In genomic region chr20:3911956-3912355, GRCh38 we compare ENCODE assay signal across 18 cellular contexts. TPM values are rescaled to one million over a fixed set of nuclear protein-coding genes. Genes with fewer than 3 reads are reported as not detected.
DNase-seq lines count a peak whose midpoint lies in the region; ATAC-seq and TF ChIP-seq lines count a peak whose summit lies in the region.
"Had no signal": no experiment of that assay in that cellular context is flagged by ENCODE, and none has a peak within 500 bp of the region (broad histone marks: within the 10 kb centered on the region; RNA-seq: fewer than 3 reads in every experiment).

No MANE protein-coding gene starts in this region.

- H3K36me3 ChIP-seq in ascending aorta: peaks cover 64 to 68% of the 10 kb centered on the region in 2 donors
- H3K36me3 ChIP-seq: ovary had no signal

- POLR2A ChIA-PET in activated CD8-positive, alpha-beta T cell treated with anti-CD3 and anti-CD28 coated beads, Interleukin-2, amount 10 ng/mL, durations not matched to agents 7 days and 5 days (lab: Charles Lee): interaction anchor here (0.7 kb wide), 1 partner anchor 20 kb away, joined by 3 read pairs; no protein-coding TSS in a partner anchor
- POLR2A ChIA-PET in MCF 10A (lab: Yijun Ruan, JAX): interaction anchor here (0.8 to 3.1 kb wide), 5 partner anchors 9 to 163 kb away, joined by 3 to 13 read pairs (median 6); no protein-coding TSS in a partner anchor

- BruUV-seq in MCF 10A (replicated peaks; lab: Mats Ljungman, UMichigan): no TSS peak

- CTCF ChIA-PET in activated CD8-positive, alpha-beta T cell treated with anti-CD3 and anti-CD28 coated beads, Interleukin-2, amount 10 ng/mL, durations not matched to agents 7 days and 5 days (lab: Charles Lee): no interaction called here
- CTCF ChIA-PET in MCF 10A (lab: Yijun Ruan, JAX): interaction anchor here (0.6 to 1.2 kb wide), 3 partner anchors 9 to 21 kb away, joined by 3 to 4 read pairs (median 3); no protein-coding TSS in a partner anchor

- no peak overlapping the region for H3K4me3 Mint-ChIP-seq in activated CD8-positive, alpha-beta T cell treated with anti-CD3 and anti-CD28 coated beads, Interleukin-2, amount 10 ng/mL, durations not matched to agents 7 days and 5 days
- no peak overlapping the region for H3K4me3 Mint-ChIP-seq in MCF 10A (ENCODE audit: unreplicated experiment)

- intact Hi-C loops in MCF 10A (cut with micrococcal nuclease): no loop called here
- intact Hi-C loops in ascending aorta (cut with DNase I): no loop called here

- H3K27me3 ChIP-seq in ascending aorta: no peaks in the 10 kb centered on the region
- H3K27me3 ChIP-seq: hepatocyte, ovary, vagina had no signal

- no peaks in the 10 kb centered on the region for H3K9me3 Mint-ChIP-seq in activated CD8-positive, alpha-beta T cell treated with anti-CD3 and anti-CD28 coated beads, Interleukin-2, amount 10 ng/mL, durations not matched to agents 7 days and 5 days (ENCODE audit: insufficient read depth)
- H3K9me3 Mint-ChIP-seq in MCF 10A (ENCODE audit: unreplicated experiment): no peaks in the 10 kb centered on the region
- H3K9me3 Mint-ChIP-seq: activated T-helper 2 cell treated with anti-CD3 and anti-CD28 coated beads, Interferon-gamma antibody, Interleukin-2, Interleukin-4, amounts not matched to agents 10 μg/mL and 5 μg/mL and 100 μg/mL, durations not matched to agents 14 hours and 24 hours and 36 hours had no signal

- TF ChIP-seq CTCF in MCF 10A (IDR thresholded peaks at IDR 0.05; ENCODE audit: unreplicated experiment) (no peak), ascending aorta (IDR thresholded peaks at IDR 0.05) (no peak)

- no peak for ATAC-seq in activated CD8-positive, alpha-beta T cell treated with anti-CD3 and anti-CD28 coated beads, Interleukin-2, amount 10 ng/mL, durations not matched to agents 7 days and 5 days
- ATAC-seq in GM18511 (IDR thresholded peaks at IDR 0.05; ENCODE audit: unreplicated experiment): no peak

- peaks cover 4 to 19% of the 10 kb centered on the region in 2 donors for H3K4me1 ChIP-seq in ascending aorta

- H3K27me3 Mint-ChIP-seq in activated CD8-positive, alpha-beta T cell treated with anti-CD3 and anti-CD28 coated beads, Interleukin-2, amount 10 ng/mL, durations not matched to agents 7 days and 5 days (ENCODE audit: low read depth): no peaks in the 10 kb centered on the region
- H3K27me3 Mint-ChIP-seq in MCF 10A (ENCODE audit: insufficient read depth, unreplicated experiment): no peaks in the 10 kb centered on the region

- H3K27ac Mint-ChIP-seq in activated CD8-positive, alpha-beta T cell treated with anti-CD3 and anti-CD28 coated beads, Interleukin-2, amount 10 ng/mL, durations not matched to agents 7 days and 5 days: peak overlapping the region; percentile 32
- no peak overlapping the region for H3K27ac Mint-ChIP-seq in MCF 10A (ENCODE audit: low read depth, unreplicated experiment)
- H3K27ac Mint-ChIP-seq: activated T-helper 2 cell treated with anti-CD3 and anti-CD28 coated beads, Interferon-gamma antibody, Interleukin-2, Interleukin-4, amounts not matched to agents 10 μg/mL and 5 μg/mL and 100 μg/mL, durations not matched to agents 14 hours and 24 hours and 36 hours had no signal

- H3K4me3 ChIP-seq in ascending aorta: no peak overlapping the region
- H3K4me3 ChIP-seq: HAP-1, hepatocyte, ovary, SK-N-MC, vagina had no signal

- no peak overlapping the region for H3K27ac ChIP-seq in ascending aorta
- H3K27ac ChIP-seq: epithelial cell of prostate, hepatocyte, ovary, SK-N-MC, vagina had no signal

- DNase-seq in NCI-H82 (lab: John Stamatoyannopoulos, UW) (peak; percentile 30), NCI-H82 treated with DMSO at 0.1 percent for 48 hours (lab: John Stamatoyannopoulos, UW; ENCODE audit: unreplicated experiment) (no peak), NCI-H146 treated with DMSO at 0.1 percent for 48 hours (lab: John Stamatoyannopoulos, UW; ENCODE audit: unreplicated experiment) (peak; percentile 60), mesenteric fat pad (ENCODE audit: low spot score) (peak; percentile 57), MCF 10A (ENCODE audit: unreplicated experiment) (no peak), ascending aorta (ENCODE audit: low spot score in 2 of 2) (no peak)
- no peak for DNase-seq in activated CD8-positive, alpha-beta T cell treated with anti-CD3 and anti-CD28 coated beads, Interleukin-2, amount 10 ng/mL, durations not matched to agents 7 days and 5 days
- DNase-seq: activated CD4-positive, CD25-positive, alpha-beta regulatory T cell; mammary epithelial cell; ovary; stimulated activated CD8-positive, alpha-beta memory T cell treated with anti-CD3 and anti-CD28 coated beads, Interleukin-4, amount 100 ng/mL, for 48 hours had no signal

- H3K4me1 Mint-ChIP-seq in activated CD8-positive, alpha-beta T cell treated with anti-CD3 and anti-CD28 coated beads, Interleukin-2, amount 10 ng/mL, durations not matched to agents 7 days and 5 days (ENCODE audit: low read depth): peaks cover 35% of the 10 kb centered on the region
- H3K4me1 Mint-ChIP-seq in MCF 10A (ENCODE audit: insufficient read depth, unreplicated experiment): peaks cover 7% of the 10 kb centered on the region

- no peaks in the 10 kb centered on the region for H3K9me3 ChIP-seq in ascending aorta
- H3K9me3 ChIP-seq: HAP-1, ovary, vagina had no signal

- peaks cover 78% of the 10 kb centered on the region for H3K36me3 Mint-ChIP-seq in activated CD8-positive, alpha-beta T cell treated with anti-CD3 and anti-CD28 coated beads, Interleukin-2, amount 10 ng/mL, durations not matched to agents 7 days and 5 days (ENCODE audit: low read depth)
- H3K36me3 Mint-ChIP-seq in MCF 10A (ENCODE audit: insufficient read depth, unreplicated experiment): peaks cover 93% of the 10 kb centered on the region

RNA-seq across cellular contexts. Expression of gene PANK2, which starts 22.8 kb away (rescaled TPM):
- 10 to 100 TPM; 73.1 to 74.4 TPM for total RNA-seq in activated CD8-positive, alpha-beta T cell treated with anti-CD3 and anti-CD28 coated beads, Interleukin-2, amount 10 ng/mL, durations not matched to agents 7 days and 5 days
- total RNA-seq in mesenteric fat pad (31.1 TPM), MCF 10A (2022) (29.2 and 32.8 TPM in 2 replicates), ascending aorta (81.1 TPM)

Comparison
In these comparisons a context has a peak if more than half of its experiments do, and no peak if none do; other contexts are left out.
1. DNase-seq: peak in NCI-H82 (single experiment), NCI-H146 treated with DMSO at 0.1 percent for 48 hours (single experiment) and mesenteric fat pad (single experiment); none in NCI-H82 treated with DMSO at 0.1 percent for 48 hours (single experiment), activated CD8-positive, alpha-beta T cell treated with anti-CD3 and anti-CD28 coated beads, Interleukin-2, amount 10 ng/mL, durations not matched to agents 7 days and 5 days (single experiment), MCF 10A (single experiment) and ascending aorta (0 of 2).